Comparison of ENCODE assay signal across 9 cellular contexts in genomic region chr7:127080576-127080975, GRCh38.
"Had no signal": no experiment of that assay in that cellular context is flagged by ENCODE, and none has a peak within 500 bp of the region (broad histone marks: within the 10 kb centered on the region; RNA-seq: fewer than 3 reads in every experiment).

No MANE protein-coding gene starts in this region.

- H3K4me3 Mint-ChIP-seq: HFFc6, IgD-negative memory B cell had no signal

- DNase-seq: GOT3, H7, HFFc6, KBM-7 had no signal

- H3K36me3 ChIP-seq: HAP-1 had no signal

- H3K27ac Mint-ChIP-seq: HFFc6, IgD-negative memory B cell had no signal

- H3K27ac ChIP-seq: HL-60 had no signal

- H3K4me1 ChIP-seq: HAP-1 had no signal

- ATAC-seq: HCT116, HepG2 had no signal

- H3K9me3 Mint-ChIP-seq: IgD-negative memory B cell had no signal

- H3K4me3 ChIP-seq: HAP-1 had no signal

- H3K36me3 Mint-ChIP-seq: IgD-negative memory B cell had no signal
